Comparison of ENCODE assay signal across 12 cellular contexts in the genomic region with DNA sequence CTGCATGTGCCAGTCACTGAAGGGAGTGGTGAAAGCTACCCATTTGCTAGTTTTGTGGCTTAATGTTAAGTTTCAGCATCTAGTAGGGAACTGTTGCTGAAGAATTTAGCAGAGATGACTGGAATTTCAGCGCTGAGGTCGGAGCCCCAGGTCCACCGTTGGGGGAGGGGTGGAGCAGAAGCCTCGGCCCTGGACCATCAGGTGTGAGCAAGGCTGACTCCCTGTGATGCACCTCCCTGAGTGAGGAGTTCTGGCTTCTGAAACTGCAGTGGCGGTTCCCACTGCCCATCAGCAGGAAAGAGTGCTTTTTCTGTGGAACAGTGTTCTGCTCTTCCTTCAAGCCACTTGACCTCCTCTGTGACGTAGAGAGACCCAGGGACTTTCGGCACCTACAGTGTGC. TPM values are rescaled to one million over a fixed set of nuclear protein-coding genes. Genes with fewer than 3 reads are reported as not detected.
DNase-seq lines count a peak whose midpoint lies in the region; ATAC-seq and TF ChIP-seq lines count a peak whose summit lies in the region.
"Had no signal": no experiment of that assay in that cellular context is flagged by ENCODE, and none has a peak within 500 bp of the region (broad histone marks: within the 10 kb centered on the region; RNA-seq: fewer than 3 reads in every experiment).

No MANE protein-coding gene starts in this region.

- peaks cover 19% of the 10 kb centered on the region for H3K4me1 Mint-ChIP-seq in osteocyte (ENCODE audit: unreplicated experiment)

- H3K27me3 Mint-ChIP-seq in osteocyte (ENCODE audit: unreplicated experiment) = peaks cover 55% of the 10 kb centered on the region

- peaks cover 14% of the 10 kb centered on the region for H3K27me3 ChIP-seq in NT2/D1 (ENCODE audit: insufficient read depth, insufficient read length)
- peaks cover 5% of the 10 kb centered on the region for H3K27me3 ChIP-seq in gastroesophageal sphincter

- 0 to 13% methylated on average over 2 to 4 of the region's 7 CpGs for WGBS in gastroesophageal sphincter (ENCODE audit: low coverage in 1 of 2), 2 donors

- H3K9me3 ChIP-seq in ES-I3 (ENCODE audit: control insufficient read depth, insufficient read depth, low read length) (no peaks in the 10 kb centered on the region), NT2/D1 (ENCODE audit: insufficient read depth, low read length) (peaks cover 23% of the 10 kb centered on the region), gastroesophageal sphincter (peaks cover 0 to 3% (median 0%) of the 10 kb centered on the region in 3 donors)

- H3K9me3 Mint-ChIP-seq in osteocyte (ENCODE audit: unreplicated experiment) = no peaks in the 10 kb centered on the region

- TF ChIP-seq POLR2A in gastroesophageal sphincter (IDR thresholded peaks at IDR 0.05) = no peak

- no peak for TF ChIP-seq EP300 in gastroesophageal sphincter (IDR thresholded peaks at IDR 0.05)

- H3K9ac ChIP-seq in ES-I3 (ENCODE audit: low read depth, low read length) (peak overlapping the region; percentile 91), NT2/D1 (ENCODE audit: insufficient read length, low read depth) (peak overlapping the region; percentile 92)

- H3K36me3 Mint-ChIP-seq in osteocyte (ENCODE audit: unreplicated experiment) = no peaks in the 10 kb centered on the region

- H3K27ac Mint-ChIP-seq in osteocyte (ENCODE audit: unreplicated experiment) = no peak overlapping the region

- peaks cover 11% of the 10 kb centered on the region; the same call in 1 of the 2 replicates for H3K36me3 ChIP-seq in ES-I3 (ENCODE audit: insufficient read depth, low read length)
- peaks cover 13% of the 10 kb centered on the region for H3K36me3 ChIP-seq in NT2/D1 (ENCODE audit: insufficient read depth, insufficient read length, low read length)
- H3K36me3 ChIP-seq in gastroesophageal sphincter = no peaks in the 10 kb centered on the region

- POLR2A ChIA-PET in HEK293T (lab: Yijun Ruan, JAX) = no interaction called here

- H3K4me1 ChIP-seq in ES-I3 (ENCODE audit: insufficient read depth, low read length) (peaks cover 13% of the 10 kb centered on the region; the same call in 1 of the 2 replicates), NT2/D1 (ENCODE audit: insufficient read depth, insufficient read length) (peaks cover 6% of the 10 kb centered on the region), gastroesophageal sphincter (peaks cover 0 to 32% (median 0%) of the 10 kb centered on the region in 3 donors)

- no peak overlapping the region for H3K27ac ChIP-seq in gastroesophageal sphincter

- H3K4me3 ChIP-seq in NT2/D1 (ENCODE audit: insufficient read length, low read depth) (peak overlapping the region; percentile 88), gastroesophageal sphincter (peak overlapping the region; percentile 44 to 85)

- no peak for TF ChIP-seq CTCF in gastroesophageal sphincter (IDR thresholded peaks at IDR 0.05)
- TF ChIP-seq CTCF in osteocyte (IDR thresholded peaks at IDR 0.05) = no peak

- H3K4me3 Mint-ChIP-seq in osteocyte (ENCODE audit: unreplicated experiment) = peak overlapping the region; percentile 77

- DNase-seq in NT2/D1 (ENCODE audit: low read depth, low spot score) (no peak), osteocyte (ENCODE audit: extremely low spot score, unreplicated experiment) (no peak), HEK293T (ENCODE audit: extremely low spot score) (no peak)
- DNase-seq in activated effector memory CD4-positive, alpha-beta T cell treated with Interleukin-2 at 50 U/mL for 16 hours = no peak
- DNase-seq: NCI-H774; stimulated activated CD4-positive, alpha-beta T cell treated with anti-CD3 and anti-CD28 coated beads, Interleukin-4, amount 100 ng/mL, for 4 hours had no signal

- CTCF ChIA-PET in HEK293T (lab: Yijun Ruan, JAX) = interaction anchor here (0.7 kb wide), 1 partner anchor 405 kb away, joined by 6 read pairs; no protein-coding TSS in a partner anchor

- ATAC-seq in gastroesophageal sphincter (no peak), GM19035 (IDR thresholded peaks at IDR 0.05; ENCODE audit: unreplicated experiment) (no peak), GM18517 (IDR thresholded peaks at IDR 0.05; ENCODE audit: unreplicated experiment) (no peak)
- ATAC-seq: GM12878 had no signal

TF ChIP-seq in HEK293T, 16 proteins besides CTCF, POLR2A, EP300 and RAD21:
- TF ChIP-seq ELF4 (IDR thresholded peaks at IDR 0.05) = no peak
- TF ChIP-seq HDGF (IDR thresholded peaks at IDR 0.05; ENCODE audit: borderline replicate concordance) = no peak
- TF ChIP-seq FOXA1 (IDR thresholded peaks at IDR 0.05) = no peak
- no peak for TF ChIP-seq BHLHE40 (IDR thresholded peaks at IDR 0.05; ENCODE audit: borderline replicate concordance)
- no peak for TF ChIP-seq ZNF384 (IDR thresholded peaks at IDR 0.05)
- TF ChIP-seq CTBP1 (IDR thresholded peaks at IDR 0.05; ENCODE audit: borderline replicate concordance) = no peak
- TF ChIP-seq FOXK2 (IDR thresholded peaks at IDR 0.05) = no peak
- TF ChIP-seq TARDBP (IDR thresholded peaks at IDR 0.05) = no peak
- TF ChIP-seq L3MBTL2 (conservative IDR thresholded peaks at IDR 0.05) = no peak
- TF ChIP-seq SP1 (IDR thresholded peaks at IDR 0.05) = no peak
- no peak for TF ChIP-seq SUZ12 (IDR thresholded peaks at IDR 0.05)
- no peak for TF ChIP-seq LEF1 (IDR thresholded peaks at IDR 0.05; ENCODE audit: borderline replicate concordance)
- no peak for TF ChIP-seq NFRKB (IDR thresholded peaks at IDR 0.05)
- TF ChIP-seq, protein P1, sequence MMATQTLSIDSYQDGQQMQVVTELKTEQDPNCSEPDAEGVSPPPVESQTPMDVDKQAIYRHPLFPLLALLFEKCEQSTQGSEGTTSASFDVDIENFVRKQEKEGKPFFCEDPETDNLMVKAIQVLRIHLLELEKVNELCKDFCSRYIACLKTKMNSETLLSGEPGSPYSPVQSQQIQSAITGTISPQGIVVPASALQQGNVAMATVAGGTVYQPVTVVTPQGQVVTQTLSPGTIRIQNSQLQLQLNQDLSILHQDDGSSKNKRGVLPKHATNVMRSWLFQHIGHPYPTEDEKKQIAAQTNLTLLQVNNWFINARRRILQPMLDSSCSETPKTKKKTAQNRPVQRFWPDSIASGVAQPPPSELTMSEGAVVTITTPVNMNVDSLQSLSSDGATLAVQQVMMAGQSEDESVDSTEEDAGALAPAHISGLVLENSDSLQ (IDR thresholded peaks at IDR 0.05) = no peak
- TF ChIP-seq FOXM1 (IDR thresholded peaks at IDR 0.05; ENCODE audit: borderline replicate concordance) = no peak
- TF ChIP-seq ARNT (IDR thresholded peaks at IDR 0.05) = no peak

RNA-seq across cellular contexts. Expression of a gene that starts 1.3 kb away (rescaled TPM):
- total RNA-seq in gastroesophageal sphincter (1 to 10 TPM; 3.5 to 7.8 (median 4.1) TPM), osteocyte (2.5 and 2.9 TPM in 2 replicates)

RNA-seq across cellular contexts. Expression of a gene that starts 47.2 kb away (rescaled TPM):
- total RNA-seq in gastroesophageal sphincter (1 to 10 TPM; 1.1 to 7.7 (median 4.7) TPM), osteocyte (66.0 and 66.7 TPM in 2 replicates)
- total RNA-seq: activated CD8-positive, alpha-beta memory T cell treated with anti-CD3 and anti-CD28 coated beads for 36 hours; GM12878 had no signal
